ENCODE assay signal across 8 cellular contexts in the genomic region with DNA sequence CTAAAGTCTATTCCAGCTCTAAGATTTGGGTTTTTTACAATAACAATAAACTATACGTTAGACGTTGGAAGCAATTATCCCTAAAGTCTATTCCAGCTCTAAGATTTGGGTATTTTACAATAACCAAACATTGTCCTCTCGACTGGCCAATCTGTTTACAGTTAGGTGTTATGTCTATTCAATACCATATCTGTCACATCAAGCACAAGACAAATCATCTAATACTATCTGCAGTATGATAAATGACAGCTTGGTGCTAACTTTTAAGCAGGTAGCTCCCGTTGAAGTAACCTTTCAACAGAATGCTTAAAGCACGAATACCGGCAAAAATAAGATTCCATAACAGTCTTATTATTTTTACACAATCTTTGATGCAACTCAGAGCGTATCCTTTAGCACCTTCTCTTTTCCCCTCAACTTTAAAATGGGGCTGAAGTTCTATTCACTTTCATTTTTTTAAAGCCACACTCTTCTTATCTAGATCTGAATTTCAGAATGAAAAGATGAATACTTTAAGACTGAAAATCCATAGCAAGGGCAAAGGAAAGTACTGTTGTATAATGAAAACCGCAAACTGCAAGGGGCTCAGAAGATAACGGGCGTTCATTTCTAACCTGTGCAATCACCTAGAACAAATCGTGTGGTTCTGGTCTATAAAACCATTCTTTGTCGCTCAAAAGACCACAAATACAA. TPM values are rescaled to one million over a fixed set of nuclear protein-coding genes. Genes with fewer than 3 reads are reported as not detected.
DNase-seq lines count a peak whose midpoint lies in the region; ATAC-seq lines count a peak whose summit lies in the region.

No MANE protein-coding gene starts in this region.

- H3K36me3 ChIP-seq in iPS-15b (ENCODE audit: control insufficient read depth, insufficient read depth, low read length), result no peaks in the 10 kb centered on the region

- no peaks in the 10 kb centered on the region for H3K9me3 Mint-ChIP-seq in activated T-cell treated with anti-CD3 and anti-CD28 coated beads, Interleukin-2, amount 50 U/mL, for 24 hours
- no peaks in the 10 kb centered on the region for H3K9me3 Mint-ChIP-seq in activated CD4-positive, alpha-beta memory T cell treated with anti-CD3 and anti-CD28 coated beads, Interleukin-2, amount 10 ng/mL, durations not matched to agents 7 days and 5 days

- peak overlapping the region; percentile 68 for H3K9ac ChIP-seq in iPS-15b (ENCODE audit: low read depth, low read length)

- no peaks in the 10 kb centered on the region for H3K4me1 ChIP-seq in iPS-15b (ENCODE audit: control insufficient read depth, insufficient read depth, low read length)

- H3K36me3 Mint-ChIP-seq in activated T-cell treated with anti-CD3 and anti-CD28 coated beads, Interleukin-2, amount 50 U/mL, for 24 hours (ENCODE audit: low read depth), result peaks cover 54% of the 10 kb centered on the region
- peaks cover 28% of the 10 kb centered on the region for H3K36me3 Mint-ChIP-seq in activated CD4-positive, alpha-beta memory T cell treated with anti-CD3 and anti-CD28 coated beads, Interleukin-2, amount 10 ng/mL, durations not matched to agents 7 days and 5 days (ENCODE audit: low read depth)

- no peak for ATAC-seq in GM18858 (IDR thresholded peaks at IDR 0.05; ENCODE audit: unreplicated experiment)

- no peaks in the 10 kb centered on the region for H3K27me3 Mint-ChIP-seq in activated T-cell treated with anti-CD3 and anti-CD28 coated beads, Interleukin-2, amount 50 U/mL, for 24 hours
- no peaks in the 10 kb centered on the region for H3K27me3 Mint-ChIP-seq in activated CD4-positive, alpha-beta memory T cell treated with anti-CD3 and anti-CD28 coated beads, Interleukin-2, amount 10 ng/mL, durations not matched to agents 7 days and 5 days

- no peak for DNase-seq in activated T-cell treated with anti-CD3 and anti-CD28 coated beads, Interleukin-2, amount 50 U/mL, for 24 hours
- DNase-seq in activated T-cell treated with anti-CD3 and anti-CD28 coated beads, Interleukin-2, amount 50 U/mL, for 48 hours, result no peak
- DNase-seq in activated CD4-positive, alpha-beta memory T cell treated with anti-CD3 and anti-CD28 coated beads, Interleukin-2, amount 10 ng/mL, durations not matched to agents 7 days and 5 days, result no peak
- DNase-seq in superior temporal gyrus (ENCODE audit: extremely low spot score), result peak; percentile 34
- DNase-seq in middle frontal gyrus (ENCODE audit: extremely low spot score, low spot score), result no peak
- DNase-seq in iPS-NIHi11 (ENCODE audit: low spot score), result no peak

- H3K27ac Mint-ChIP-seq in activated T-cell treated with anti-CD3 and anti-CD28 coated beads, Interleukin-2, amount 50 U/mL, for 24 hours, result peak overlapping the region; percentile 99
- H3K27ac Mint-ChIP-seq in activated CD4-positive, alpha-beta memory T cell treated with anti-CD3 and anti-CD28 coated beads, Interleukin-2, amount 10 ng/mL, durations not matched to agents 7 days and 5 days, result peak overlapping the region; percentile 99

- no peaks in the 10 kb centered on the region for H3K9me3 ChIP-seq in iPS-15b (ENCODE audit: control insufficient read depth, insufficient read depth, low read length)

- CTCF ChIA-PET in activated CD4-positive, alpha-beta memory T cell treated with anti-CD3 and anti-CD28 coated beads, Interleukin-2, amount 10 ng/mL, durations not matched to agents 7 days and 5 days (lab: Charles Lee), result interaction anchor here (0.8 to 15.8 kb wide), 19 partner anchors 10 to 370 kb away, joined by 3 to 160 read pairs (median 5); partner anchors contain the start of genes OGDH, PURB and TMED4

- POLR2A ChIA-PET in activated CD4-positive, alpha-beta memory T cell treated with anti-CD3 and anti-CD28 coated beads, Interleukin-2, amount 10 ng/mL, durations not matched to agents 7 days and 5 days (lab: Charles Lee), result interaction anchor here (0.6 to 7.0 kb wide), 60 partner anchors 8 to 766 kb away, joined by 3 to 144 read pairs (median 6); partner anchors contain the start of genes CCM2, DDX56, MYO1G and NUDCD3

- H3K4me1 Mint-ChIP-seq in activated T-cell treated with anti-CD3 and anti-CD28 coated beads, Interleukin-2, amount 50 U/mL, for 24 hours (ENCODE audit: low read depth), result peaks cover 50% of the 10 kb centered on the region
- peaks cover 46% of the 10 kb centered on the region for H3K4me1 Mint-ChIP-seq in activated CD4-positive, alpha-beta memory T cell treated with anti-CD3 and anti-CD28 coated beads, Interleukin-2, amount 10 ng/mL, durations not matched to agents 7 days and 5 days

- H3K27me3 ChIP-seq in iPS-15b (ENCODE audit: control insufficient read depth, insufficient read depth, low read length), result no peaks in the 10 kb centered on the region

- H3K4me3 Mint-ChIP-seq in activated T-cell treated with anti-CD3 and anti-CD28 coated beads, Interleukin-2, amount 50 U/mL, for 24 hours, result peak overlapping the region; percentile 96
- peak overlapping the region; percentile 96 for H3K4me3 Mint-ChIP-seq in activated CD4-positive, alpha-beta memory T cell treated with anti-CD3 and anti-CD28 coated beads, Interleukin-2, amount 10 ng/mL, durations not matched to agents 7 days and 5 days

- peak overlapping the region; percentile 90 for H3K4me3 ChIP-seq in iPS-15b (ENCODE audit: low read depth, low read length)

RNA-seq across cellular contexts. Expression of gene H2AZ2, which starts 0.9 kb away (rescaled TPM):
- 100 to 1,000 TPM; 322 to 330 TPM for total RNA-seq in activated CD4-positive, alpha-beta memory T cell treated with anti-CD3 and anti-CD28 coated beads, Interleukin-2, amount 10 ng/mL, durations not matched to agents 7 days and 5 days

RNA-seq across cellular contexts. Expression of gene PURB, which starts 38.4 kb away (rescaled TPM):
- total RNA-seq in activated CD4-positive, alpha-beta memory T cell treated with anti-CD3 and anti-CD28 coated beads, Interleukin-2, amount 10 ng/mL, durations not matched to agents 7 days and 5 days, result 10 to 100 TPM; 27.7 to 29.3 TPM

RNA-seq across cellular contexts. Expression of gene PPIA, which starts 50.5 kb away (rescaled TPM):
- total RNA-seq in activated CD4-positive, alpha-beta memory T cell treated with anti-CD3 and anti-CD28 coated beads, Interleukin-2, amount 10 ng/mL, durations not matched to agents 7 days and 5 days, result 1,000 to 10,000 TPM; 2,032 to 2,102 TPM
